Comparison of ENCODE assay signal across 8 cellular contexts in genomic region chr9:112750767-112751058, GRCh38. TPM values are rescaled to one million over a fixed set of nuclear protein-coding genes. Genes with fewer than 3 reads are reported as not detected.
DNase-seq lines count a peak whose midpoint lies in the region; ATAC-seq and TF ChIP-seq lines count a peak whose summit lies in the region.

No MANE protein-coding gene starts in this region.

- peak overlapping the region; percentile 95 for H3K4me3 ChIP-seq in cardiac muscle cell
- peak overlapping the region; percentile 89 to 96 (median 93) for H3K4me3 ChIP-seq in skeletal muscle tissue (ENCODE audit: low read length in 3 of 3)

- peak; percentile 28 for ATAC-seq in GM19043 (IDR thresholded peaks at IDR 0.05; ENCODE audit: low read depth, unreplicated experiment)
- no peak for ATAC-seq in GM18907 (IDR thresholded peaks at IDR 0.05; ENCODE audit: unreplicated experiment)

- no peaks in the 10 kb centered on the region for H3K9me3 ChIP-seq in cardiac muscle cell (ENCODE audit: low read depth)
- no peaks in the 10 kb centered on the region for H3K9me3 ChIP-seq in skeletal muscle tissue (ENCODE audit: control insufficient read depth in 3 of 3, low read length in 3 of 3)

- peak; percentile 48; the same call in 1 of the 2 replicates for TF ChIP-seq POLR2A in Raji (IDR thresholded peaks at IDR 0.05; ENCODE audit: insufficient read depth, low read depth, low read length)

- TF ChIP-seq CTCF in cardiac muscle cell (IDR thresholded peaks at IDR 0.05; ENCODE audit: low read depth, low read length), result no peak

- peak overlapping the region; percentile 74 to 93 (median 88) for H3K9ac ChIP-seq in skeletal muscle tissue (ENCODE audit: low read depth in 1 of 3, low read length in 3 of 3)

- H3K27me3 ChIP-seq in cardiac muscle cell, result no peaks in the 10 kb centered on the region
- no peaks in the 10 kb centered on the region for H3K27me3 ChIP-seq in skeletal muscle tissue (ENCODE audit: control insufficient read depth in 3 of 3, insufficient read depth in 3 of 3, low read length in 3 of 3)

- H3K27ac ChIP-seq in cardiac muscle cell, result peak overlapping the region; percentile 25
- H3K27ac ChIP-seq in skeletal muscle tissue (ENCODE audit: low read depth, low read length), result peak overlapping the region; percentile 72

- DNase-seq in cardiac muscle cell (ENCODE audit: low read depth in 1 of 2, low spot score in 1 of 2), result no peak
- no peak for DNase-seq in DMS53 (lab: John Stamatoyannopoulos, UW)
- DNase-seq in cortex of kidney (lab: John Stamatoyannopoulos, UW), result no peak
- DNase-seq in mesenteric fat pad (ENCODE audit: low spot score), result no peak

- H3K4me1 ChIP-seq in cardiac muscle cell (ENCODE audit: low read depth) (no peaks in the 10 kb centered on the region), skeletal muscle tissue (ENCODE audit: control insufficient read depth in 3 of 3, insufficient read depth in 3 of 3, low read length in 3 of 3) (peaks cover 23 to 49% (median 26%) of the 10 kb centered on the region in 3 donors)

- no peaks in the 10 kb centered on the region for H3K36me3 ChIP-seq in cardiac muscle cell
- no peaks in the 10 kb centered on the region for H3K36me3 ChIP-seq in skeletal muscle tissue (ENCODE audit: control insufficient read depth in 3 of 3, insufficient read depth in 3 of 3, low read length in 3 of 3)

RNA-seq across cellular contexts. Expression of gene SNX30, which starts 0.2 kb away (rescaled TPM):
- total RNA-seq in cardiac muscle cell (5.9 and 8.3 TPM in 2 replicates), skeletal muscle tissue (8.9 TPM), mesenteric fat pad (13.9 TPM)
- 3.1 and 3.4 TPM in 2 replicates for polyA plus RNA-seq in cardiac muscle cell

RNA-seq across cellular contexts. Expression of gene INIP, which starts 32.8 kb away (rescaled TPM):
- total RNA-seq in cardiac muscle cell (9.8 and 13.1 TPM in 2 replicates), skeletal muscle tissue (11.5 TPM), mesenteric fat pad (17.2 TPM)
- polyA plus RNA-seq in cardiac muscle cell, result 18.9 and 20.5 TPM in 2 replicates
